ENCODE assay signal across 25 cellular contexts in genomic region chr6:2663123-2663522, GRCh38.
DNase-seq lines count a peak whose midpoint lies in the region; ATAC-seq and TF ChIP-seq lines count a peak whose summit lies in the region.
"Had no signal": no experiment of that assay in that cellular context is flagged by ENCODE, and none has a peak within 500 bp of the region (broad histone marks: within the 10 kb centered on the region; RNA-seq: fewer than 3 reads in every experiment).

No MANE protein-coding gene starts in this region.

- no peak for TF ChIP-seq CTCF in esophagus muscularis mucosa (IDR thresholded peaks at IDR 0.05)

- no peaks in the 10 kb centered on the region for H3K9me3 ChIP-seq in esophagus muscularis mucosa
- H3K9me3 ChIP-seq: ascending aorta, uterus had no signal

- H3K36me3 ChIP-seq in esophagus muscularis mucosa, result no peaks in the 10 kb centered on the region
- H3K36me3 ChIP-seq: ascending aorta, uterus had no signal

- peak; percentile 6 for DNase-seq in stimulated activated CD4-positive, alpha-beta T cell treated with anti-CD3 and anti-CD28 coated beads, Interleukin-1b, Interleukin-23, amount 100 ng/mL, for 48 hours
- DNase-seq in stimulated activated CD4-positive, alpha-beta T cell treated with anti-CD3 and anti-CD28 coated beads, Interleukin-12 subunit alpha, Interleukin-12 subunit beta, amount 100 ng/mL, for 4 hours, result no peak
- DNase-seq in NOMO-1 treated with dmso at 0.1 percent for 144 hours (lab: John Stamatoyannopoulos, UW; ENCODE audit: unreplicated experiment) (peak; percentile 57), esophagus muscularis mucosa (ENCODE audit: extremely low spot score) (peak; percentile 42), NCI-H510A (lab: John Stamatoyannopoulos, UW) (no peak)
- DNase-seq: caudate nucleus; CD4-positive, CD25-positive, alpha-beta regulatory T cell; EL; H9; head of caudate nucleus; NCI-H1417 treated with DMSO at 0.1 percent for 48 hours; NCI-H524; right cardiac atrium; stimulated activated CD8-positive, alpha-beta memory T cell treated with anti-CD3 and anti-CD28 coated beads, Interleukin-4, amount 100 ng/mL, for 48 hours; substantia nigra; T-helper 9 cell; uterus had no signal

- H3K27ac ChIP-seq in esophagus muscularis mucosa (replicated peaks in 1 of 4), result no peak overlapping the region
- H3K27ac ChIP-seq: ascending aorta, parathyroid adenoma, uterus had no signal

- H3K4me3 ChIP-seq in esophagus muscularis mucosa, result no peak overlapping the region
- H3K4me3 ChIP-seq: ascending aorta, uterus had no signal

- 83% methylated on average over 4 of the region's 4 CpGs for WGBS in esophagus muscularis mucosa

- ATAC-seq in HG03439 (IDR thresholded peaks at IDR 0.05; ENCODE audit: unreplicated experiment), result no peak
- ATAC-seq in HG02840 (IDR thresholded peaks at IDR 0.05; ENCODE audit: low FRiP score, unreplicated experiment), result no peak
- ATAC-seq in GM19463 (IDR thresholded peaks at IDR 0.05; ENCODE audit: unreplicated experiment), result no peak
- ATAC-seq: left lobe of liver, right cardiac atrium, SK-N-SH treated with all-trans-retinoic acid at 6 μM for 48 hours, WTC11 had no signal

- no peaks in the 10 kb centered on the region for H3K27me3 ChIP-seq in esophagus muscularis mucosa
- H3K27me3 ChIP-seq: ascending aorta, uterus had no signal

- TF ChIP-seq POLR2A in esophagus muscularis mucosa (IDR thresholded peaks at IDR 0.05; ENCODE audit: low read depth), result no peak

- intact Hi-C loops in esophagus muscularis mucosa (cut with DNase I), result no loop called here

- no peak for TF ChIP-seq EP300 in esophagus muscularis mucosa (IDR thresholded peaks at IDR 0.05)

- peaks cover 0 to 6% (median 0%) of the 10 kb centered on the region in 4 donors for H3K4me1 ChIP-seq in esophagus muscularis mucosa
- H3K4me1 ChIP-seq: ascending aorta, parathyroid adenoma, uterus had no signal

Comparison
In these comparisons a context has a peak if more than half of its experiments do, and no peak if none do; other contexts are left out.
1. DNase-seq: peak in stimulated activated CD4-positive, alpha-beta T cell treated with anti-CD3 and anti-CD28 coated beads, Interleukin-1b, Interleukin-23, amount 100 ng/mL, for 48 hours (single experiment), NOMO-1 treated with dmso at 0.1 percent for 144 hours (single experiment) and esophagus muscularis mucosa (single experiment); none in stimulated activated CD4-positive, alpha-beta T cell treated with anti-CD3 and anti-CD28 coated beads, Interleukin-12 subunit alpha, Interleukin-12 subunit beta, amount 100 ng/mL, for 4 hours (single experiment) and NCI-H510A (single experiment).